Comparison of ENCODE assay signal across 8 cellular contexts in the genomic region with DNA sequence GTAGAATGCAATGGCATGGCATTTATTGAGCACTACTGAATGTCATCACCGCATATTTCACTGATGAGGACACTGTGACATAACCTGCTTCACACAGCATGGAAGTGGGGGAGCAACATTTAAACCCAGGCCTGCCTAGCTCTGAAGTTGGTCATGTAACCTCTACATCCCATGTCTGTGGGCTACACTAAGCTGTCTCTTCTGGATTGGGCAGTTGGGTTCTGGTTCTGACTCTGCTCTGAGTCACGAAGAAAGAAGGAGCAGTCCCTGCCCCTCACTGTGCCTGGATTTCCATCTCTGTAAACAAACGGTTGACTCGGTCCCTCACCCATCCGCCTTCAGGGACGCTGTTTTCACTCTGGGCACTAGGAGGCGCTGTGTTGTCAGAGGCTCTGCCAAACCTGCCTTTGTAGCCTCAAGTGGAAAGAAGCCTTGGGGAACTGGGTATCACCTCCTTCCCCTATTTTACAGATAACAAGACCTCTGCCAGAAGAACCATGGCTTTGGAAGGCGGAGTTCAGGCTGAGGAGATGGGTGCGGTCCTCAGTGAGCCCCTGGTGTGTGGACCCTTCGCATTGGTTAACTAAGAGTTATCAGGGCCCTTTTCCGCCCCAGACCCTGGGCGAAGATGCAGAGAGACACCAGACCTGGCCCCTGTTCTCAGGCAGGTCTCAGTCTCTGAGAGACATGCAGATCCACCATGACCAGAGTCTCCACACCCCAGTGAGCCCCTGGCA. TPM values are rescaled to one million over a fixed set of nuclear protein-coding genes. Genes with fewer than 3 reads are reported as not detected.
A peak's percentile ranks its signal among the peaks of the same experiment; 100 is the strongest.
DNase-seq lines count a peak whose midpoint lies in the region; ATAC-seq and TF ChIP-seq lines count a peak whose summit lies in the region.

No MANE protein-coding gene starts in this region.

- H3K27me3 ChIP-seq in cardiac muscle cell, result peaks cover 4% of the 10 kb centered on the region

- ATAC-seq in sciatic nerve (peak; percentile 44), HG03045 (IDR thresholded peaks at IDR 0.05; ENCODE audit: unreplicated experiment) (no peak), GM21576 (IDR thresholded peaks at IDR 0.05; ENCODE audit: unreplicated experiment) (no peak)

- H3K4me3 ChIP-seq in cardiac muscle cell, result no peak overlapping the region

- intact Hi-C loops in sciatic nerve (cut with DNase I), result loop anchor here (5.0 kb wide), 1 partner anchor 97 kb away; no protein-coding TSS in a partner anchor

- H3K4me1 ChIP-seq in cardiac muscle cell (ENCODE audit: low read depth), result no peaks in the 10 kb centered on the region

- DNase-seq in GM10248 (ENCODE audit: extremely low spot score) (peak; percentile 82), KBM-7 (peak; percentile 85), SK-N-DZ (ENCODE audit: low spot score) (peak; percentile 57), cardiac muscle cell (ENCODE audit: low read depth in 1 of 2, low spot score in 1 of 2) (peak; percentile 78 to 83), sciatic nerve (ENCODE audit: low spot score) (peak; percentile 80)
- DNase-seq in activated gamma-delta T cell treated with anti-CD3 and anti-CD28 coated beads, Interleukin-2, amount 50 U/mL, for 16 hours (ENCODE audit: low read depth), result peak; percentile 57

- H3K36me3 ChIP-seq in cardiac muscle cell, result no peaks in the 10 kb centered on the region

- no peak overlapping the region for H3K27ac ChIP-seq in cardiac muscle cell

- POLR2A ChIA-PET in GM10248 (lab: Yijun Ruan, JAX), result no interaction called here

- TF ChIP-seq CTCF in GM10248 (IDR thresholded peaks at IDR 0.05; ENCODE audit: control extremely low read depth, extremely low read depth, low read depth, missing control alignments), result peak; percentile 99
- peak; percentile 99 for TF ChIP-seq CTCF in cardiac muscle cell (IDR thresholded peaks at IDR 0.05; ENCODE audit: low read depth, low read length)

- in situ Hi-C loops in KBM-7 (cut with MboI; ENCODE audit: low pct_unique_long_range_greater_than_20kb, low sequenced_read_pairs), result no loop called here

- CTCF ChIA-PET in GM10248 (lab: Yijun Ruan, JAX), result interaction anchor here (0.6 to 29.7 kb wide), 27 partner anchors 5 to 367 kb away, joined by 3 to 605 read pairs (median 4); a partner anchor contains a TSS

- H3K9me3 ChIP-seq in cardiac muscle cell (ENCODE audit: low read depth), result no peaks in the 10 kb centered on the region

RNA-seq across cellular contexts. Expression of a gene that starts 12.6 kb away (rescaled TPM):
- 10.9 and 15.1 TPM in 2 replicates for polyA plus RNA-seq in SK-N-DZ (2014; cell fraction: cytosol; rRNA removed)
- polyA plus RNA-seq in SK-N-DZ (2014; cell fraction: nucleus; rRNA removed), result 97.3 and 116 TPM in 2 replicates
- total RNA-seq in cardiac muscle cell (37.2 and 60.3 TPM in 2 replicates), sciatic nerve (110 TPM)
- 26.5 and 33.5 TPM in 2 replicates for polyA plus RNA-seq in cardiac muscle cell

RNA-seq across cellular contexts. Expression of a gene that starts 23.3 kb away (rescaled TPM):
- 0.16 and 2.5 TPM in 2 replicates for polyA plus RNA-seq in SK-N-DZ (2014; cell fraction: cytosol; rRNA removed)
- polyA plus RNA-seq in SK-N-DZ (2014; cell fraction: nucleus; rRNA removed), result 0.25 TPM in 1 of 2 replicates, not detected in the other
- total RNA-seq in cardiac muscle cell, result 0.07 and 0.39 TPM in 2 replicates
- not detected in 2 replicates for polyA plus RNA-seq in cardiac muscle cell
- 3.6 TPM for total RNA-seq in sciatic nerve
